Comparison of ENCODE assay signal across 1 cellular context in genomic region chr14:39109893-39110715, GRCh38.
TF ChIP-seq lines count a peak whose summit lies in the region.

No MANE protein-coding gene starts in this region.

TF ChIP-seq in SK-N-SH treated with all-trans-retinoic acid at 6 μM for 48 hours, 23 proteins besides CTCF, POLR2A, EP300 and RAD21 (continued from another document):
- TF ChIP-seq PATZ1 (CRISPR knock-in tag; IDR thresholded peaks at IDR 0.05; ENCODE audit: borderline replicate concordance), result no peak
- no peak for TF ChIP-seq ISL1 (CRISPR knock-in tag; IDR thresholded peaks at IDR 0.05)
- no peak for TF ChIP-seq ZNF70 (CRISPR knock-in tag; IDR thresholded peaks at IDR 0.05)
- no peak for TF ChIP-seq TSHZ2 (CRISPR knock-in tag; IDR thresholded peaks at IDR 0.05)
- TF ChIP-seq CREB5 (CRISPR knock-in tag; IDR thresholded peaks at IDR 0.05; ENCODE audit: low read depth), result no peak
